8 cellular contexts compared by ENCODE assay signal in the genomic region with DNA sequence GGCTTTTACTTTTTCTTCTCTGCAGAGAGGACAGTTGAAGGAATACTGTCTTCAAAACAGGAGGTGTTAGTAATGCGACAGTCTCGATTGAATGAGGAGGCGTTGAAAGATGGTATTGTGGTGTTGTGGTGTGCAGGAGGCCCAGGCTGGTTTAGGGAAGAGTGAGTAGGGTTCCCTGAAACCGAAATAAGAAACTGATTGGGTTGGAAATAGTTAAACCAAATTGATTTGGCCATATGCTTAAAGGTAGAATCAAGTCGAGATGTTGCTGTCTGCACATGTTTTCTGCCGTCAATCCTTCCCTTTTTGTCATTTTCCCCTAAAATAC. TPM values are rescaled to one million over a fixed set of nuclear protein-coding genes. Genes with fewer than 3 reads are reported as not detected.
DNase-seq lines count a peak whose midpoint lies in the region; ATAC-seq, FAIRE-seq and TF ChIP-seq lines count a peak whose summit lies in the region.

No MANE protein-coding gene starts in this region.

- H3K9me3 ChIP-seq in KOPT-K1 (ENCODE audit: insufficient read depth, low read length, poor library complexity, severe bottlenecking): no peaks in the 10 kb centered on the region

- ATAC-seq in HG03521 (IDR thresholded peaks at IDR 0.05; ENCODE audit: unreplicated experiment) (no peak), GM19455 (IDR thresholded peaks at IDR 0.05; ENCODE audit: unreplicated experiment) (no peak)

- peak; percentile 90 for FAIRE-seq in GM12891 (lab: Jason Lieb, UNC)

- peaks cover 18% of the 10 kb centered on the region for H3K36me3 ChIP-seq in KOPT-K1 (ENCODE audit: insufficient read depth, low read length)

- no peak for DNase-seq in GM12891 (ENCODE audit: insufficient read length, low spot score)
- DNase-seq in activated naive CD4-positive, alpha-beta T cell treated with anti-CD3 and anti-CD28 coated beads, Interleukin-2, amount 50 U/mL, for 16 hours: peak; percentile 40
- peak; percentile 27 for DNase-seq in iris pigment epithelial cell (ENCODE audit: low read depth)
- peak in 2 of 3 experiments; percentile 21 to 48 for DNase-seq in stimulated activated CD4-positive, alpha-beta T cell treated with anti-CD3 and anti-CD28 coated beads, TNF-alpha, amount 100 ng/mL, for 24 hours (ENCODE audit: low read depth in 3 of 3)
- no peak for DNase-seq in HuH-7.5 (ENCODE audit: low spot score)

- TF ChIP-seq POLR2A in GM12891 (IDR thresholded peaks at IDR 0.05; ENCODE audit: low read depth, low read length): no peak

- peak overlapping the region; percentile 96 for H3K27ac ChIP-seq in KOPT-K1 (ENCODE audit: low read depth, low read length, poor library complexity, severe bottlenecking)

TF ChIP-seq in GM12891, 5 proteins besides CTCF, POLR2A, EP300 and RAD21:
- TF ChIP-seq POLR2AphosphoS5 (IDR thresholded peaks at IDR 0.05; ENCODE audit: low read depth, low read length) (no peak), SPI1 (IDR thresholded peaks at IDR 0.05; ENCODE audit: low read depth, low read length) (peak; percentile 38; the same call in 1 of the 2 replicates)

RNA-seq across cellular contexts. Expression of a gene that starts 0.8 kb away (rescaled TPM):
- 12.3 TPM for polyA plus RNA-seq in GM12891 (2012; ENCODE audit: low read depth, missing spikeins)

RNA-seq across cellular contexts. Expression of a gene that starts 1.6 kb away (rescaled TPM):
- polyA plus RNA-seq in GM12891 (2012; ENCODE audit: low read depth, missing spikeins): 44.4 TPM

RNA-seq across cellular contexts. Expression of a gene that starts 51.2 kb away (rescaled TPM):
- 1.7 TPM for polyA plus RNA-seq in GM12891 (2012; ENCODE audit: low read depth, missing spikeins)

Comparison
In these comparisons a context has a peak if more than half of its experiments do, and no peak if none do; other contexts are left out.
1. DNase-seq: peak in activated naive CD4-positive, alpha-beta T cell treated with anti-CD3 and anti-CD28 coated beads, Interleukin-2, amount 50 U/mL, for 16 hours (single experiment), iris pigment epithelial cell (single experiment) and stimulated activated CD4-positive, alpha-beta T cell treated with anti-CD3 and anti-CD28 coated beads, TNF-alpha, amount 100 ng/mL, for 24 hours (2 of 3); none in GM12891 (single experiment) and HuH-7.5 (single experiment).